ENCODE assay signal across 25 cellular contexts in the genomic region with DNA sequence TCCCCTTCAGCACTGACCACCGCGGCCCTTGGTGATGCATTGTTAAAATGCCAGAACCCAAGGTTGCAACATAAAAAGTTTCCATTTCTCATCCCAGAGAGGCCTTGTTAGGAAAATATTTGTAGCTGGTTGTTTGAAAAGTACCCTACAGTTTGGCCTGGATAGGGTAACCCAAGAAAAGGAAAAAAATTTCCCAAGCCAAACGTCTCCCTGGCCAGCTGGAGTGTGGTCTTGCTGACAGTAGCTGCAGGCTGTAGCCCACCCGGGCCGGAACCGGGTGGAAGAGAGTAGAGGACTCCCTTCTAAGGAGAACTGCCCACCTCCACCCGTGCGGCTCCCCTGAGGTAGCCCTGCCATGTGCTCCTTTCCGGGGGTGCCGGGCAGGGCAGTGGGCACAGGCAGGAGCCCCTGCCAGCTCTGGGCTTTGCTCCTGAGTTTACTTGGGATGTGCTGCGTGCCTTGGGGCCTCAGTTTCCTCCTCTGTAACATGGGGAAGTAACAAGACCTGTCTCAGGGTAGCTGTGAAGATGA. TPM values are rescaled to one million over a fixed set of nuclear protein-coding genes. Genes with fewer than 3 reads are reported as not detected.
DNase-seq lines count a peak whose midpoint lies in the region; ATAC-seq and TF ChIP-seq lines count a peak whose summit lies in the region.
"Had no signal": no experiment of that assay in that cellular context is flagged by ENCODE, and none has a peak within 500 bp of the region (broad histone marks: within the 10 kb centered on the region; RNA-seq: fewer than 3 reads in every experiment).

No MANE protein-coding gene starts in this region.

- no peaks in the 10 kb centered on the region for H3K27me3 ChIP-seq in mucosa of rectum (ENCODE audit: control insufficient read depth in 2 of 2, insufficient read depth in 2 of 2, low read length in 2 of 2)
- H3K27me3 ChIP-seq: gastrocnemius medialis had no signal

- H3K4me3 ChIP-seq in mucosa of rectum (ENCODE audit: low read length in 2 of 2) = no peak overlapping the region
- H3K4me3 ChIP-seq: gastrocnemius medialis had no signal

- no peaks in the 10 kb centered on the region for H3K9me3 ChIP-seq in mucosa of rectum (ENCODE audit: control insufficient read depth in 2 of 2, low read length in 2 of 2)
- H3K9me3 ChIP-seq: gastrocnemius medialis, SK-N-SH had no signal

- peak; percentile 22 for DNase-seq in GM13976 (ENCODE audit: low spot score)
- no peak for DNase-seq in chondrocyte (ENCODE audit: low spot score)
- DNase-seq in stromal cell of bone marrow (ENCODE audit: low read depth) = peak; percentile 27
- DNase-seq in nucleus accumbens (lab: John Stamatoyannopoulos, UW) = no peak
- no peak for DNase-seq in activated T-cell treated with anti-CD3 and anti-CD28 coated beads, Interleukin-2, amount 50 U/mL, for 4 hours
- DNase-seq: activated effector memory CD4-positive, alpha-beta T cell treated with Interleukin-2 at 50 U/mL for 16 hours; amniotic stem cell; Calu3; gastrocnemius medialis; GOT3; naive thymus-derived CD4-positive, alpha-beta T cell; NCI-H2107; NCI-H748 treated with DMSO at 0.1 percent for 48 hours; SK-N-SH; stimulated activated CD4-positive, alpha-beta T cell treated with anti-CD3 and anti-CD28 coated beads, Interleukin-15, amount 100 ng/mL, for 24 hours; stimulated activated naive CD8-positive, alpha-beta T cell treated with anti-CD3 and anti-CD28 coated beads, Interleukin-15, amount 100 ng/mL, for 72 hours; T-helper 9 cell had no signal

- peaks cover 22 to 28% of the 10 kb centered on the region in 2 donors for H3K36me3 ChIP-seq in mucosa of rectum (ENCODE audit: control insufficient read depth in 2 of 2, insufficient read depth in 2 of 2, low read length in 2 of 2)

- H3K36me3 Mint-ChIP-seq in chondrocyte (ENCODE audit: low read depth) = peaks cover 6% of the 10 kb centered on the region
- H3K36me3 Mint-ChIP-seq in activated T-cell treated with anti-CD3 and anti-CD28 coated beads, Interleukin-2, amount 50 U/mL, for 4 hours (ENCODE audit: insufficient read depth) = peaks cover 4% of the 10 kb centered on the region

- no peak overlapping the region for H3K9ac ChIP-seq in mucosa of rectum (ENCODE audit: low read depth in 1 of 2, low read length in 2 of 2)
- H3K9ac ChIP-seq: KMS-11, SK-N-SH had no signal

- ATAC-seq in GM21526 (IDR thresholded peaks at IDR 0.05; ENCODE audit: low FRiP score, unreplicated experiment) = no peak
- no peak for ATAC-seq in activated T-cell treated with anti-CD3 and anti-CD28 coated beads, Interleukin-2, amount 50 U/mL, for 4 hours
- ATAC-seq in GM21423 (IDR thresholded peaks at IDR 0.05; ENCODE audit: unreplicated experiment) = no peak
- ATAC-seq: activated CD4-positive, CD25-positive, alpha-beta regulatory T cell treated with anti-CD3 and anti-CD28 coated beads, Interleukin-2, amount 50 U/mL, for 24 hours; gastrocnemius medialis; naive thymus-derived CD4-positive, alpha-beta T cell had no signal

- TF ChIP-seq CTCF in GM13976 (IDR thresholded peaks at IDR 0.05; ENCODE audit: borderline replicate concordance, control extremely low read depth, extremely low read depth, insufficient read depth, missing control alignments) (no peak), chondrocyte (IDR thresholded peaks at IDR 0.05) (no peak)

- H3K27me3 Mint-ChIP-seq in chondrocyte (ENCODE audit: low read depth) = no peaks in the 10 kb centered on the region
- no peaks in the 10 kb centered on the region for H3K27me3 Mint-ChIP-seq in activated T-cell treated with anti-CD3 and anti-CD28 coated beads, Interleukin-2, amount 50 U/mL, for 4 hours (ENCODE audit: low read depth)
- H3K27me3 Mint-ChIP-seq: B cell; naive thymus-derived CD4-positive, alpha-beta T cell; stimulated activated naive CD8-positive, alpha-beta T cell treated with anti-CD3 and anti-CD28 coated beads, Interleukin-15, amount 100 ng/mL, for 72 hours had no signal

- peaks cover 6 to 9% of the 10 kb centered on the region in 2 donors for H3K4me1 ChIP-seq in mucosa of rectum (ENCODE audit: control insufficient read depth in 2 of 2, insufficient read depth in 2 of 2, low read length in 2 of 2)
- H3K4me1 ChIP-seq: gastrocnemius medialis had no signal

- H3K27ac Mint-ChIP-seq in chondrocyte (ENCODE audit: unreplicated experiment) = peak overlapping the region; percentile 59
- H3K27ac Mint-ChIP-seq: B cell had no signal

- H3K27ac ChIP-seq in mucosa of rectum (ENCODE audit: low read depth in 2 of 2, low read length in 2 of 2) = peak overlapping the region; percentile 70 to 71
- H3K27ac ChIP-seq: KMS-11 had no signal

- peaks cover 34% of the 10 kb centered on the region for H3K4me1 Mint-ChIP-seq in chondrocyte (ENCODE audit: low read depth)
- no peaks in the 10 kb centered on the region for H3K4me1 Mint-ChIP-seq in activated T-cell treated with anti-CD3 and anti-CD28 coated beads, Interleukin-2, amount 50 U/mL, for 4 hours (ENCODE audit: low read depth)
- H3K4me1 Mint-ChIP-seq: B cell; stimulated activated naive CD8-positive, alpha-beta T cell treated with anti-CD3 and anti-CD28 coated beads, Interleukin-15, amount 100 ng/mL, for 72 hours had no signal

- no peak overlapping the region for H3K4me3 Mint-ChIP-seq in chondrocyte (ENCODE audit: unreplicated experiment)
- H3K4me3 Mint-ChIP-seq in activated T-cell treated with anti-CD3 and anti-CD28 coated beads, Interleukin-2, amount 50 U/mL, for 4 hours = no peak overlapping the region
- H3K4me3 Mint-ChIP-seq: B cell; naive thymus-derived CD4-positive, alpha-beta T cell; stimulated activated naive CD8-positive, alpha-beta T cell treated with anti-CD3 and anti-CD28 coated beads, Interleukin-15, amount 100 ng/mL, for 72 hours had no signal

- in situ Hi-C loops in GM13976 (cut with MboI; ENCODE audit: low sequenced_read_pairs, unreplicated experiment) = no loop called here

- H3K9me3 Mint-ChIP-seq in chondrocyte (ENCODE audit: low read depth) = no peaks in the 10 kb centered on the region
- no peaks in the 10 kb centered on the region for H3K9me3 Mint-ChIP-seq in activated T-cell treated with anti-CD3 and anti-CD28 coated beads, Interleukin-2, amount 50 U/mL, for 4 hours
- H3K9me3 Mint-ChIP-seq: naive thymus-derived CD4-positive, alpha-beta T cell; stimulated activated naive CD8-positive, alpha-beta T cell treated with anti-CD3 and anti-CD28 coated beads, Interleukin-15, amount 100 ng/mL, for 72 hours had no signal

RNA-seq across cellular contexts. Expression of gene IGHMBP2, which starts 38.5 kb away (rescaled TPM):
- 17.4 to 21.4 TPM (median 18.1 TPM) in 3 replicates for total RNA-seq in chondrocyte
- 10 to 100 TPM; 26.6 to 34.0 (median 29.6) TPM for total RNA-seq in activated T-cell treated with anti-CD3 and anti-CD28 coated beads, Interleukin-2, amount 50 U/mL, for 4 hours

RNA-seq across cellular contexts. Expression of gene MRPL21, which starts 38.5 kb away (rescaled TPM):
- 31.5 to 41.4 TPM (median 36.9 TPM) in 3 replicates for total RNA-seq in chondrocyte
- total RNA-seq in activated T-cell treated with anti-CD3 and anti-CD28 coated beads, Interleukin-2, amount 50 U/mL, for 4 hours = 100 to 1,000 TPM; 106 to 130 (median 122) TPM

RNA-seq across cellular contexts. Expression of gene MRGPRD, which starts 38.6 kb away (rescaled TPM):
- total RNA-seq in chondrocyte = not detected in 3 replicates
- total RNA-seq in activated T-cell treated with anti-CD3 and anti-CD28 coated beads, Interleukin-2, amount 50 U/mL, for 4 hours = not detected
- total RNA-seq: B cell; Calu3; gastrocnemius medialis; lower leg skin; naive thymus-derived CD4-positive, alpha-beta T cell; pulmonary artery endothelial cell had no signal

Comparison
In these comparisons a context has a peak if more than half of its experiments do, and no peak if none do; other contexts are left out.
1. DNase-seq: peak in GM13976 (single experiment) and stromal cell of bone marrow (single experiment); none in chondrocyte (single experiment), nucleus accumbens (0 of 56) and activated T-cell treated with anti-CD3 and anti-CD28 coated beads, Interleukin-2, amount 50 U/mL, for 4 hours (single experiment).